ENCODE assay signal across 17 cellular contexts in the genomic region with DNA sequence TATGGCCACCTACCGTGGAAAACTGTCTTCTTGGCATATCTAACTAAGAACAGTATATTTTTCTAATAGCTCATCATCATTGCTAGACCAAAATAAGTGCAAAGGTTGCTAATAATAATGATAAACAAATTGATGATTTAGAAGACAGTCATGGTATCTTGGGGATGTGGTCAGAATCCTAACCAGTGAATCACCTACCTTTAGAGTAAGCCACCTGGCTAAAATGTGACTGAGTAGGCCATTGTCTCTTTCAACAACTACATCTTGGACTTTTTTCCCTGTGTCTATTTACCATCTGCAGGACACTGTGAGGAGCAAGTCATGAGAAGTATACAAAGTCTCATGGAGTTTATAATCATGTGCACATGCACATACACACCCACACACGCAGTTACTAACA.
A peak's percentile ranks its signal among the peaks of the same experiment; 100 is the strongest.
DNase-seq lines count a peak whose midpoint lies in the region; ATAC-seq and TF ChIP-seq lines count a peak whose summit lies in the region.
"Had no signal": no experiment of that assay in that cellular context is flagged by ENCODE, and none has a peak within 500 bp of the region (broad histone marks: within the 10 kb centered on the region; RNA-seq: fewer than 3 reads in every experiment).

No MANE protein-coding gene starts in this region.

- H3K36me3 Mint-ChIP-seq in CD8-positive, alpha-beta T cell, result no peaks in the 10 kb centered on the region
- H3K36me3 Mint-ChIP-seq: CD4-positive, alpha-beta memory T cell had no signal

- H3K4me3 Mint-ChIP-seq in CD8-positive, alpha-beta T cell, result no peak overlapping the region
- H3K4me3 Mint-ChIP-seq: CD4-positive, alpha-beta memory T cell had no signal

- no peaks in the 10 kb centered on the region for H3K27me3 Mint-ChIP-seq in CD8-positive, alpha-beta T cell (ENCODE audit: low read depth)
- H3K27me3 Mint-ChIP-seq: CD4-positive, alpha-beta memory T cell had no signal

- POLR2A ChIA-PET in RWPE1 (lab: Yijun Ruan, JAX; ENCODE audit: low non-redundant PET), result no interaction called here
- POLR2A ChIA-PET in CD8-positive, alpha-beta T cell (lab: Charles Lee), result no interaction called here

- no peaks in the 10 kb centered on the region for H3K4me1 Mint-ChIP-seq in CD8-positive, alpha-beta T cell (ENCODE audit: low read depth)
- H3K4me1 Mint-ChIP-seq: CD4-positive, alpha-beta memory T cell had no signal

- no peak overlapping the region for H3K27ac ChIP-seq in RWPE1
- no peak overlapping the region for H3K27ac ChIP-seq in CD8-positive, alpha-beta T cell (ENCODE audit: low read depth, low read length)
- H3K27ac ChIP-seq: A549, C4-2B had no signal

- peaks cover 2% of the 10 kb centered on the region for H3K9me3 Mint-ChIP-seq in CD8-positive, alpha-beta T cell

- no peaks in the 10 kb centered on the region for H3K36me3 ChIP-seq in CD8-positive, alpha-beta T cell (ENCODE audit: insufficient read depth, low read length)
- H3K36me3 ChIP-seq: BE2C had no signal

- peak; percentile 36 for DNase-seq in HPDE6-E6E7 (ENCODE audit: extremely low spot score)
- DNase-seq in RWPE1 (ENCODE audit: low spot score), result peak; percentile 54
- DNase-seq in fibroblast of mammary gland (ENCODE audit: low read depth), result peak; percentile 21
- DNase-seq in GM19238 (ENCODE audit: insufficient read length, low spot score), result no peak
- no peak for DNase-seq in CD8-positive, alpha-beta T cell
- no peak for DNase-seq in SK-N-DZ (ENCODE audit: low spot score)
- DNase-seq: BE2C; CD4-positive, alpha-beta memory T cell; COR-L47; DMS153; DND-41; GF-D8; HCEC 1CT had no signal

- TF ChIP-seq CTCF in RWPE1 (conservative IDR thresholded peaks at IDR 0.05; ENCODE audit: low read depth) (no peak), fibroblast of mammary gland (conservative IDR thresholded peaks at IDR 0.05; ENCODE audit: control insufficient read depth, insufficient read depth, low read depth, low read length) (no peak)
- TF ChIP-seq CTCF in CD8-positive, alpha-beta T cell (IDR thresholded peaks at IDR 0.05), result no peak

- no peaks in the 10 kb centered on the region for H3K9me3 ChIP-seq in CD8-positive, alpha-beta T cell (ENCODE audit: low read length)
- H3K9me3 ChIP-seq: A549, BE2C had no signal

- intact Hi-C loops in CD8-positive, alpha-beta T cell (cut with DNase I, micrococcal nuclease), result no loop called here

- H3K4me3 ChIP-seq in fibroblast of mammary gland (ENCODE audit: control insufficient read depth, low read depth, low read length), result no peak overlapping the region
- no peak overlapping the region for H3K4me3 ChIP-seq in CD8-positive, alpha-beta T cell (ENCODE audit: low read depth, low read length)
- H3K4me3 ChIP-seq: A549 had no signal

- no peak overlapping the region for H3K27ac Mint-ChIP-seq in CD8-positive, alpha-beta T cell
- H3K27ac Mint-ChIP-seq: CD4-positive, alpha-beta memory T cell had no signal

- H3K27me3 ChIP-seq in CD8-positive, alpha-beta T cell (ENCODE audit: insufficient read depth, low read length), result no peaks in the 10 kb centered on the region
- H3K27me3 ChIP-seq: BE2C had no signal

- H3K4me1 ChIP-seq in CD8-positive, alpha-beta T cell (ENCODE audit: insufficient read depth, low read length), result no peaks in the 10 kb centered on the region
- H3K4me1 ChIP-seq: A549 had no signal

- CTCF ChIA-PET in RWPE1 (lab: Yijun Ruan, JAX), result interaction anchor here (0.6 kb wide), 1 partner anchor 9 kb away, joined by 8 read pairs; no protein-coding TSS in a partner anchor
- CTCF ChIA-PET in CD8-positive, alpha-beta T cell (lab: Charles Lee), result no interaction called here

- no peak for ATAC-seq in CD8-positive, alpha-beta T cell
- no peak for ATAC-seq in GM19035 (IDR thresholded peaks at IDR 0.05; ENCODE audit: unreplicated experiment)
- ATAC-seq: A549, HepG2 had no signal

Comparison
In these comparisons a context has a peak if more than half of its experiments do, and no peak if none do; other contexts are left out.
1. DNase-seq: peak in HPDE6-E6E7 (single experiment), RWPE1 (single experiment) and fibroblast of mammary gland (single experiment); none in GM19238 (single experiment), CD8-positive, alpha-beta T cell (0 of 7) and SK-N-DZ (single experiment).